In the genomic region with DNA sequence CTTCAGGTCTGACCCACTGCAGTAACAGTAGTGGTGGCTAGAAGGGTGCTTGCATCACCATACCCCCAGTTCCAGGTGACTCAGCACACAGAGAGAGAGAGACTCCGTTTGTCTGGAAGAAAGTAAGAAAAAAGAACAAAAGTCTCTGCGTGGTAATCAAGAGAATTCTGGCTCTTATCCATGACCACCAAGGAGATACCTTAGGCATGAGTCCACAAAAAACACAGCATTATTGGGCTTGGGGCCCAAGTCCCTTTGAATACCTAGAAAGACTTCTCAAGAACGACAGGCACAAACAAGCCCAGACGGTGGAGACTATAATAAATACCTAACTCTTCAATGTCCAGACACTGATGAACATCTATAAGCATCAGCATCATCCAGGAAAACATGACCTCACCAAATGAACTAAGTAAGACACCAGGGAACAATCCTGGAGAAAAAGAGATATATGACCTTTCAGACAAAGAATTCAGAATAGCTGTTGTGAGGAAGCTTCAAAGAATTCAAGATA, we compare ENCODE assay signal across 14 cellular contexts. TPM values are rescaled to one million over a fixed set of nuclear protein-coding genes. Genes with fewer than 3 reads are reported as not detected.
DNase-seq lines count a peak whose midpoint lies in the region; ATAC-seq and TF ChIP-seq lines count a peak whose summit lies in the region.
"Had no signal": no experiment of that assay in that cellular context is flagged by ENCODE, and none has a peak within 500 bp of the region (broad histone marks: within the 10 kb centered on the region; RNA-seq: fewer than 3 reads in every experiment).

No MANE protein-coding gene starts in this region.

- H3K9me2 ChIP-seq in PC-3 (replicated peaks; ENCODE audit: low read length): no peaks in the 10 kb centered on the region

- H3K9ac ChIP-seq in PC-3 (ENCODE audit: low read length) (no peak overlapping the region), trophoblast cell (ENCODE audit: low read length) (no peak overlapping the region)

- no peak overlapping the region for H3K4me3 ChIP-seq in PC-3 (ENCODE audit: low read length)
- no peak overlapping the region for H3K4me3 ChIP-seq in epithelial cell of esophagus (ENCODE audit: low read length)
- H3K4me3 ChIP-seq in trophoblast cell (ENCODE audit: low read depth, low read length): no peak overlapping the region
- H3K4me3 ChIP-seq in vagina: no peak overlapping the region
- H3K4me3 ChIP-seq: esophagus muscularis mucosa, thoracic aorta had no signal

- peaks cover 6% of the 10 kb centered on the region for H3K36me3 Mint-ChIP-seq in activated naive CD4-positive, alpha-beta T cell treated with anti-CD3 and anti-CD28 coated beads for 36 hours (ENCODE audit: low read depth)

- peaks cover 16% of the 10 kb centered on the region for H3K79me1 ChIP-seq in trophoblast cell (ENCODE audit: low read length)

- H3F3A ChIP-seq in PC-3 (ENCODE audit: low read length, unreplicated experiment): no peaks in the 10 kb centered on the region

- no peak overlapping the region for H3K27ac Mint-ChIP-seq in activated naive CD4-positive, alpha-beta T cell treated with anti-CD3 and anti-CD28 coated beads for 36 hours
- H3K27ac Mint-ChIP-seq: activated T-cell treated with anti-CD3 and anti-CD28 coated beads, Interleukin-2, amount 50 U/mL, for 72 hours; naive thymus-derived CD4-positive, alpha-beta T cell had no signal

- H3K4ac ChIP-seq in trophoblast cell (ENCODE audit: low read depth, low read length): peak overlapping the region; percentile 72

- H3K23ac ChIP-seq in trophoblast cell (ENCODE audit: low read length): no peak overlapping the region

- TF ChIP-seq CTCF in PC-3 (conservative IDR thresholded peaks at IDR 0.05; ENCODE audit: low read depth, low read length): no peak
- TF ChIP-seq CTCF in epithelial cell of esophagus (IDR thresholded peaks at IDR 0.05; ENCODE audit: insufficient read depth, low read depth, low read length, missing control alignments): no peak
- TF ChIP-seq CTCF in vagina (IDR thresholded peaks at IDR 0.05): no peak

- H3K4me1 ChIP-seq in PC-3 (ENCODE audit: insufficient read depth, low read length) (no peaks in the 10 kb centered on the region; the same call in 1 of the 2 replicates), trophoblast cell (ENCODE audit: control insufficient read depth in 1 of 2, insufficient read depth in 2 of 2, low read length in 2 of 2) (peaks cover 2 to 18% of the 10 kb centered on the region in 2 experiments), vagina (no peaks in the 10 kb centered on the region)

- H3K14ac ChIP-seq in trophoblast cell (ENCODE audit: low read length): peak overlapping the region; percentile 76

- H2AK5ac ChIP-seq in trophoblast cell (ENCODE audit: low read length): peak overlapping the region; percentile 13

- DNase-seq in GM03348 (ENCODE audit: low spot score) (peak; percentile 6), PC-3 (peak; percentile 74), epithelial cell of esophagus (ENCODE audit: low read depth) (peak; percentile 98), trophoblast cell (peak; percentile 81 to 91), vagina (ENCODE audit: extremely low spot score in 2 of 2) (no peak), SIG-M5 (lab: John Stamatoyannopoulos, UW) (no peak)
- no peak for DNase-seq in activated naive CD4-positive, alpha-beta T cell treated with anti-CD3 and anti-CD28 coated beads for 36 hours
- DNase-seq: activated CD4-positive, alpha-beta T cell treated with anti-CD3 and anti-CD28 coated beads for 1 hour; activated T-cell treated with anti-CD3 and anti-CD28 coated beads, Interleukin-2, amount 50 U/mL, for 72 hours; naive thymus-derived CD4-positive, alpha-beta T cell; NCI-H187 treated with DMSO at 0.1 percent for 48 hours had no signal

- intact Hi-C loops in PC-3 (cut with micrococcal nuclease): no loop called here
- intact Hi-C loops in vagina (cut with DNase I): no loop called here
- intact Hi-C loops in activated naive CD4-positive, alpha-beta T cell treated with anti-CD3 and anti-CD28 coated beads for 36 hours (cut with micrococcal nuclease): no loop called here

- H4K8ac ChIP-seq in trophoblast cell (ENCODE audit: low read depth, low read length): peak overlapping the region; percentile 80

- peak overlapping the region; percentile 85 for H2BK120ac ChIP-seq in trophoblast cell (ENCODE audit: insufficient read depth, low read length, poor library complexity)

- no peak for TF ChIP-seq POLR2A in vagina (IDR thresholded peaks at IDR 0.05)

- peaks cover 2% of the 10 kb centered on the region for H3K9me3 Mint-ChIP-seq in activated naive CD4-positive, alpha-beta T cell treated with anti-CD3 and anti-CD28 coated beads for 36 hours

- peak; percentile 27; the same call in 1 of the 2 replicates for ATAC-seq in PC-3
- no peak for ATAC-seq in activated CD4-positive, CD25-positive, alpha-beta regulatory T cell treated with anti-CD3 and anti-CD28 coated beads, Interleukin-2, amount 50 U/mL, for 24 hours
- ATAC-seq: activated T-cell treated with anti-CD3 and anti-CD28 coated beads, Interleukin-2, amount 50 U/mL, for 72 hours; naive thymus-derived CD4-positive, alpha-beta T cell had no signal

- H3K27me3 ChIP-seq in PC-3 (ENCODE audit: low read length): no peaks in the 10 kb centered on the region
- no peaks in the 10 kb centered on the region for H3K27me3 ChIP-seq in trophoblast cell (ENCODE audit: insufficient read depth, low read length)
- H3K27me3 ChIP-seq in vagina: no peaks in the 10 kb centered on the region
- H3K27me3 ChIP-seq: esophagus muscularis mucosa had no signal

- no peaks in the 10 kb centered on the region for H4K20me1 ChIP-seq in PC-3 (ENCODE audit: low read length)

- peak overlapping the region; percentile 84 for H2BK12ac ChIP-seq in trophoblast cell (ENCODE audit: low read length)

- H3K36me3 ChIP-seq in PC-3 (ENCODE audit: low read depth, low read length): no peaks in the 10 kb centered on the region
- no peaks in the 10 kb centered on the region for H3K36me3 ChIP-seq in trophoblast cell (ENCODE audit: control insufficient read depth in 1 of 2, insufficient read depth in 2 of 2, low read length in 2 of 2)
- H3K36me3 ChIP-seq in vagina: no peaks in the 10 kb centered on the region
- H3K36me3 ChIP-seq: esophagus muscularis mucosa, thoracic aorta had no signal

- H2BK5ac ChIP-seq in trophoblast cell (ENCODE audit: low read depth, low read length, poor library complexity): peak overlapping the region; percentile 79

- H3K79me2 ChIP-seq in PC-3 (ENCODE audit: low read length) (no peaks in the 10 kb centered on the region), trophoblast cell (ENCODE audit: control insufficient read depth, insufficient read depth, low read length, poor library complexity) (peaks cover 4% of the 10 kb centered on the region)

- H3K18ac ChIP-seq in trophoblast cell (ENCODE audit: low read length): peak overlapping the region; percentile 32

- no CpG with 5 or more reads among the region's 4 CpGs for WGBS in trophoblast cell (ENCODE audit: extremely low coverage, insufficient coverage, insufficient read length)

- H2AFZ ChIP-seq in PC-3 (ENCODE audit: low read length) (no peak overlapping the region; the same call in 1 of the 2 replicates), trophoblast cell (ENCODE audit: insufficient read depth, low read length, poor library complexity) (no peak overlapping the region)

- BruUV-seq in PC-3 (replicated peaks; lab: Mats Ljungman, UMichigan): no TSS peak

- no peaks in the 10 kb centered on the region for H3K27me3 Mint-ChIP-seq in activated naive CD4-positive, alpha-beta T cell treated with anti-CD3 and anti-CD28 coated beads for 36 hours (ENCODE audit: low read depth)
- H3K27me3 Mint-ChIP-seq: naive thymus-derived CD4-positive, alpha-beta T cell had no signal

- no peaks in the 10 kb centered on the region for H3K4me1 Mint-ChIP-seq in activated naive CD4-positive, alpha-beta T cell treated with anti-CD3 and anti-CD28 coated beads for 36 hours (ENCODE audit: low read depth)

- POLR2A ChIA-PET in PC-3 (lab: Charles Lee; ENCODE audit: unreplicated experiment): no interaction called here

- no peaks in the 10 kb centered on the region for H3K9me3 ChIP-seq in PC-3 (ENCODE audit: low read length)
- H3K9me3 ChIP-seq in trophoblast cell (ENCODE audit: insufficient read depth, low read depth, low read length): no peaks in the 10 kb centered on the region
- peaks cover 4% of the 10 kb centered on the region for H3K9me3 ChIP-seq in vagina

- no peak overlapping the region for H3K4me3 Mint-ChIP-seq in activated naive CD4-positive, alpha-beta T cell treated with anti-CD3 and anti-CD28 coated beads for 36 hours
- H3K4me3 Mint-ChIP-seq: activated T-cell treated with anti-CD3 and anti-CD28 coated beads, Interleukin-2, amount 50 U/mL, for 72 hours; naive thymus-derived CD4-positive, alpha-beta T cell had no signal

- H3K27ac ChIP-seq in PC-3 (ENCODE audit: low read length) (no peak overlapping the region), trophoblast cell (ENCODE audit: low read depth, low read length) (peak overlapping the region; percentile 92), vagina (no peak overlapping the region)
- H3K27ac ChIP-seq: esophagus muscularis mucosa, thoracic aorta had no signal

- no peak overlapping the region for H4K12ac ChIP-seq in trophoblast cell (ENCODE audit: low read depth, low read length)

- peak overlapping the region; percentile 93 for H4K91ac ChIP-seq in trophoblast cell (ENCODE audit: low read depth, low read length)

- CTCF ChIA-PET in PC-3 (lab: Charles Lee): no interaction called here
- CTCF ChIA-PET in activated naive CD4-positive, alpha-beta T cell treated with anti-CD3 and anti-CD28 coated beads for 36 hours (lab: Charles Lee): no interaction called here

- H3K4me2 ChIP-seq in PC-3 (ENCODE audit: low read length) (no peak overlapping the region), trophoblast cell (ENCODE audit: low read length) (no peak overlapping the region)

RNA-seq across cellular contexts. Expression of gene BAZ2B, which starts 21.7 kb away (rescaled TPM):
- total RNA-seq in PC-3 (2014; rRNA removed): 15.7 and 19.6 TPM in 2 replicates
- polyA plus RNA-seq in trophoblast cell (2013): 29.8 and 32.0 TPM in 2 replicates
- 90.6 TPM for total RNA-seq in vagina
- 1 to 10 TPM; 8.3 to 9.7 TPM for total RNA-seq in activated naive CD4-positive, alpha-beta T cell treated with anti-CD3 and anti-CD28 coated beads for 36 hours

Comparison
In these comparisons a context has a peak if more than half of its experiments do, and no peak if none do; other contexts are left out.
1. DNase-seq: peak in GM03348 (single experiment), PC-3 (single experiment), epithelial cell of esophagus (single experiment) and trophoblast cell (2 of 2); none in vagina (0 of 2), SIG-M5 (single experiment) and activated naive CD4-positive, alpha-beta T cell treated with anti-CD3 and anti-CD28 coated beads for 36 hours (single experiment).